Comparison of ENCODE assay signal across 26 cellular contexts in the genomic region with DNA sequence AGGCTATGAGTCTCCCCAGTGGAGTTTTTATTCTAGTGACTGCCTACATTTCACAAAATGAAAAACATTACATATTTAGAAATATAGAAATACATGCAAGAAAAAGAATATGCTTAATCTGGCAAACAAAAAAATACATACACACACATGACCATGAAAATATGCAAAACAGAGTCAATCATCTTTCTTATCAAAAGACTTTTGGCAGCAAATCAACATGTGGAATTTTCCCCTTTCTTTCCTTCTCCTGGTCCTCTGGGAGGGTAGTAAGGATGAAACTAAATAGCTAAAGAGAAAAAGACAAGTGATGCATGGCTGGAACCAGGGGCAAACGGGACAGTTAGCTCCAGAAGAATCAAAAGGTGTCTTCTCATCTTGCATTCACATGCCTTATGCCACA.
"Had no signal": no experiment of that assay in that cellular context is flagged by ENCODE, and none has a peak within 500 bp of the region (broad histone marks: within the 10 kb centered on the region; RNA-seq: fewer than 3 reads in every experiment).

No MANE protein-coding gene starts in this region.

- H3K9me3 ChIP-seq: ovary, psoas muscle, right lobe of liver, sigmoid colon, stomach, tibial artery, transverse colon, upper lobe of right lung, uterus had no signal

- H3K4me3 ChIP-seq: neural progenitor cell, ovary, psoas muscle, right lobe of liver, sigmoid colon, stomach, tibial artery, transverse colon, upper lobe of right lung, uterus had no signal

- H3K36me3 ChIP-seq: neural progenitor cell, ovary, right lobe of liver, sigmoid colon, stomach, tibial artery, transverse colon, upper lobe of right lung, uterus had no signal

- FAIRE-seq: small intestine had no signal

- H3K4me1 Mint-ChIP-seq: naive B cell; naive thymus-derived CD8-positive, alpha-beta T cell; neural progenitor cell; stimulated activated effector memory CD8-positive, alpha-beta T cell treated with anti-CD3 and anti-CD28 coated beads, Interleukin-12 subunit alpha, Interleukin-12 subunit beta, amount 100 ng/mL, for 72 hours; stimulated activated naive B cell treated with anti-CD40 and anti-IgM and Interleukin-4, amounts not matched to agents 10 μg/mL and 1 μg/mL and 100 μg/mL, for 72 hours had no signal

- ATAC-seq: naive thymus-derived CD8-positive, alpha-beta T cell; natural killer cell treated with Interleukin-12 subunit alpha and Interleukin-12 subunit beta and Interleukin-15 and Interleukin-18, amount 100 ng/mL, for 72 hours; psoas muscle; right cardiac atrium; right lobe of liver; stimulated activated effector memory CD8-positive, alpha-beta T cell treated with anti-CD3 and anti-CD28 coated beads, Interleukin-12 subunit alpha, Interleukin-12 subunit beta, amount 100 ng/mL, for 72 hours; stimulated activated naive B cell treated with anti-CD40 and anti-IgM and Interleukin-4, amounts not matched to agents 10 μg/mL and 1 μg/mL and 100 μg/mL, for 72 hours; upper lobe of right lung had no signal

- H3K27ac Mint-ChIP-seq: naive B cell; naive thymus-derived CD8-positive, alpha-beta T cell; natural killer cell treated with Interleukin-12 subunit alpha and Interleukin-12 subunit beta and Interleukin-15 and Interleukin-18, amount 100 ng/mL, for 72 hours; neural progenitor cell; progenitor cell of endocrine pancreas; stimulated activated effector memory CD8-positive, alpha-beta T cell treated with anti-CD3 and anti-CD28 coated beads, Interleukin-12 subunit alpha, Interleukin-12 subunit beta, amount 100 ng/mL, for 72 hours; stimulated activated naive B cell treated with anti-CD40 and anti-IgM and Interleukin-4, amounts not matched to agents 10 μg/mL and 1 μg/mL and 100 μg/mL, for 72 hours; stimulated activated naive CD8-positive, alpha-beta T cell treated with anti-CD3 and anti-CD28 coated beads, Interleukin-15, Interleukin-2, amounts not matched to agents 100 ng/mL and 50 ng/mL, for 24 hours; type B pancreatic cell had no signal

- H3K9me3 Mint-ChIP-seq: natural killer cell treated with Interleukin-12 subunit alpha and Interleukin-12 subunit beta and Interleukin-15 and Interleukin-18, amount 100 ng/mL, for 72 hours; type B pancreatic cell had no signal

- H3K27me3 Mint-ChIP-seq: progenitor cell of endocrine pancreas; stimulated activated naive CD8-positive, alpha-beta T cell treated with anti-CD3 and anti-CD28 coated beads, Interleukin-15, Interleukin-2, amounts not matched to agents 100 ng/mL and 50 ng/mL, for 24 hours; type B pancreatic cell had no signal

- DNase-seq: naive B cell; naive thymus-derived CD8-positive, alpha-beta T cell; occipital lobe; ovary; psoas muscle; right cardiac atrium; right lobe of liver; sigmoid colon; small intestine; stimulated activated CD4-positive, alpha-beta T cell treated with anti-CD3 and anti-CD28 coated beads, Interleukin-15, amount 100 ng/mL, for 24 hours; stimulated activated CD4-positive, alpha-beta T cell treated with anti-CD3 and anti-CD28 coated beads, Interleukin-2, amount 100 ng/mL, for 24 hours; stimulated activated CD4-positive, alpha-beta T cell treated with anti-CD3 and anti-CD28 coated beads, Interleukin-2, amount 100 ng/mL, for 48 hours; stimulated activated CD4-positive, alpha-beta T cell treated with anti-CD3 and anti-CD28 coated beads, Interleukin-4, amount 100 ng/mL, for 24 hours; stimulated activated naive B cell treated with anti-CD40 and anti-IgM and Interleukin-4, amounts not matched to agents 10 μg/mL and 1 μg/mL and 100 μg/mL, for 72 hours; stimulated activated naive CD4-positive, alpha-beta T cell treated with Interleukin-2 at 50 U/mL for 16 hours; stomach; tibial artery; transverse colon; upper lobe of right lung; uterus had no signal

- H3K27ac ChIP-seq: neural progenitor cell, ovary, psoas muscle, right lobe of liver, sigmoid colon, stomach, tibial artery, transverse colon, upper lobe of right lung, uterus had no signal

- H3K27me3 ChIP-seq: neural progenitor cell, ovary, right lobe of liver, sigmoid colon, stomach, tibial artery, transverse colon, upper lobe of right lung, uterus had no signal

- H3K4me1 ChIP-seq: neural progenitor cell, right lobe of liver, transverse colon, upper lobe of right lung, uterus had no signal

- H3K36me3 Mint-ChIP-seq: naive B cell; naive thymus-derived CD8-positive, alpha-beta T cell; natural killer cell treated with Interleukin-12 subunit alpha and Interleukin-12 subunit beta and Interleukin-15 and Interleukin-18, amount 100 ng/mL, for 72 hours; neural progenitor cell; stimulated activated effector memory CD8-positive, alpha-beta T cell treated with anti-CD3 and anti-CD28 coated beads, Interleukin-12 subunit alpha, Interleukin-12 subunit beta, amount 100 ng/mL, for 72 hours; stimulated activated naive B cell treated with anti-CD40 and anti-IgM and Interleukin-4, amounts not matched to agents 10 μg/mL and 1 μg/mL and 100 μg/mL, for 72 hours; type B pancreatic cell had no signal

- H3K4me3 Mint-ChIP-seq: naive B cell; naive thymus-derived CD8-positive, alpha-beta T cell; natural killer cell treated with Interleukin-12 subunit alpha and Interleukin-12 subunit beta and Interleukin-15 and Interleukin-18, amount 100 ng/mL, for 72 hours; neural progenitor cell; stimulated activated effector memory CD8-positive, alpha-beta T cell treated with anti-CD3 and anti-CD28 coated beads, Interleukin-12 subunit alpha, Interleukin-12 subunit beta, amount 100 ng/mL, for 72 hours; stimulated activated naive B cell treated with anti-CD40 and anti-IgM and Interleukin-4, amounts not matched to agents 10 μg/mL and 1 μg/mL and 100 μg/mL, for 72 hours; stimulated activated naive CD8-positive, alpha-beta T cell treated with anti-CD3 and anti-CD28 coated beads, Interleukin-15, Interleukin-2, amounts not matched to agents 100 ng/mL and 50 ng/mL, for 24 hours; type B pancreatic cell had no signal
